ENCODE assay signal across 8 cellular contexts in genomic region chr9:89359018-89359417, GRCh38. TPM values are rescaled to one million over a fixed set of nuclear protein-coding genes. Genes with fewer than 3 reads are reported as not detected.
DNase-seq lines count a peak whose midpoint lies in the region; ATAC-seq and TF ChIP-seq lines count a peak whose summit lies in the region.

No MANE protein-coding gene starts in this region.

- intact Hi-C loops in A673 (cut with micrococcal nuclease; ENCODE audit: unreplicated experiment) = loop anchor here (10.0 kb wide), 1 partner anchor 186 kb away; no protein-coding TSS in a partner anchor

- TF ChIP-seq CTCF in A673 (conservative IDR thresholded peaks at IDR 0.05; ENCODE audit: low read depth, low read length) = no peak
- TF ChIP-seq CTCF in LNCaP clone FGC (IDR thresholded peaks at IDR 0.05; ENCODE audit: control insufficient read depth, extremely low read depth, insufficient read depth) = no peak
- TF ChIP-seq CTCF in mesothelial cell of epicardium (IDR thresholded peaks at IDR 0.05; ENCODE audit: unreplicated experiment) = no peak

- H3K36me3 ChIP-seq in A673 (ENCODE audit: insufficient read depth, low read length, poor library complexity, severe bottlenecking) = peaks cover 63% of the 10 kb centered on the region

- no peaks in the 10 kb centered on the region for H3K27me3 ChIP-seq in A673 (replicated peaks; ENCODE audit: insufficient read depth, low read depth, low read length, poor library complexity)

- H3K4me3 Mint-ChIP-seq in activated naive CD8-positive, alpha-beta T cell = no peak overlapping the region
- H3K4me3 Mint-ChIP-seq in mesothelial cell of epicardium = no peak overlapping the region

- H3K4me1 ChIP-seq in A673 (ENCODE audit: insufficient read depth, low read length, poor library complexity, severe bottlenecking) = no peaks in the 10 kb centered on the region

- H3K27ac Mint-ChIP-seq in activated naive CD8-positive, alpha-beta T cell = peak overlapping the region; percentile 61
- H3K27ac Mint-ChIP-seq in mesothelial cell of epicardium = no peak overlapping the region

- no peak overlapping the region for H3K4me3 ChIP-seq in A673 (ENCODE audit: low read depth, low read length, poor library complexity, severe bottlenecking)
- no peak overlapping the region for H3K4me3 ChIP-seq in LNCaP clone FGC (ENCODE audit: low read depth, low read length)

- DNase-seq in A673 (ENCODE audit: low spot score) (no peak), LNCaP clone FGC (ENCODE audit: low read depth) (peak; percentile 55), medulla oblongata (ENCODE audit: extremely low spot score) (peak; percentile 81), CD1c-positive myeloid dendritic cell (ENCODE audit: extremely low spot score) (no peak), T-helper 1 cell (no peak), mesothelial cell of epicardium (ENCODE audit: low spot score in 2 of 2, unreplicated experiment in 2 of 2) (no peak)

- peaks cover 2% of the 10 kb centered on the region for H3K36me3 Mint-ChIP-seq in activated naive CD8-positive, alpha-beta T cell
- H3K36me3 Mint-ChIP-seq in mesothelial cell of epicardium = peaks cover 43% of the 10 kb centered on the region

- CTCF ChIA-PET in A673 (lab: Charles Lee) = no interaction called here

- no peaks in the 10 kb centered on the region for H3K27me3 Mint-ChIP-seq in activated naive CD8-positive, alpha-beta T cell
- H3K27me3 Mint-ChIP-seq in mesothelial cell of epicardium (ENCODE audit: low read depth) = no peaks in the 10 kb centered on the region

- H3K9me3 ChIP-seq in A673 (ENCODE audit: low read depth, low read length, poor library complexity, severe bottlenecking) = no peaks in the 10 kb centered on the region

- peaks cover 16% of the 10 kb centered on the region for H3K4me1 Mint-ChIP-seq in activated naive CD8-positive, alpha-beta T cell (ENCODE audit: low read depth)
- H3K4me1 Mint-ChIP-seq in mesothelial cell of epicardium = peaks cover 3% of the 10 kb centered on the region

- no peak for ATAC-seq in HG02642 (IDR thresholded peaks at IDR 0.05; ENCODE audit: poor library complexity, unreplicated experiment)

- H3K9me3 Mint-ChIP-seq in activated naive CD8-positive, alpha-beta T cell (ENCODE audit: low read depth) = no peaks in the 10 kb centered on the region
- H3K9me3 Mint-ChIP-seq in mesothelial cell of epicardium = no peaks in the 10 kb centered on the region

- H3K27ac ChIP-seq in A673 (ENCODE audit: low read depth, low read length, poor library complexity, severe bottlenecking) = no peak overlapping the region

- POLR2A ChIA-PET in A673 (lab: Charles Lee; ENCODE audit: low non-redundant PET) = no interaction called here

- TSS peak; percentile 66 for BruUV-seq in A673 (replicated peaks; lab: Mats Ljungman, UMichigan)

RNA-seq across cellular contexts. Expression of gene SECISBP2, which starts 40.7 kb away (rescaled TPM):
- total RNA-seq in A673 (2021) (44.4 and 54.1 TPM in 2 replicates), mesothelial cell of epicardium (71.3 to 78.0 TPM (median 75.2 TPM) in 3 replicates)

RNA-seq across cellular contexts. Expression of gene CKS2, which starts 48.0 kb away (rescaled TPM):
- total RNA-seq in A673 (2021) = 301 and 344 TPM in 2 replicates
- total RNA-seq in mesothelial cell of epicardium = 54.5 to 57.6 TPM (median 54.9 TPM) in 3 replicates

Comparison
In these comparisons a context has a peak if more than half of its experiments do, and no peak if none do; other contexts are left out.
1. DNase-seq: peak in LNCaP clone FGC (single experiment) and medulla oblongata (single experiment); none in A673 (single experiment), CD1c-positive myeloid dendritic cell (single experiment), T-helper 1 cell (0 of 5) and mesothelial cell of epicardium (0 of 2).